Comparison of ENCODE assay signal across 8 cellular contexts in the genomic region with DNA sequence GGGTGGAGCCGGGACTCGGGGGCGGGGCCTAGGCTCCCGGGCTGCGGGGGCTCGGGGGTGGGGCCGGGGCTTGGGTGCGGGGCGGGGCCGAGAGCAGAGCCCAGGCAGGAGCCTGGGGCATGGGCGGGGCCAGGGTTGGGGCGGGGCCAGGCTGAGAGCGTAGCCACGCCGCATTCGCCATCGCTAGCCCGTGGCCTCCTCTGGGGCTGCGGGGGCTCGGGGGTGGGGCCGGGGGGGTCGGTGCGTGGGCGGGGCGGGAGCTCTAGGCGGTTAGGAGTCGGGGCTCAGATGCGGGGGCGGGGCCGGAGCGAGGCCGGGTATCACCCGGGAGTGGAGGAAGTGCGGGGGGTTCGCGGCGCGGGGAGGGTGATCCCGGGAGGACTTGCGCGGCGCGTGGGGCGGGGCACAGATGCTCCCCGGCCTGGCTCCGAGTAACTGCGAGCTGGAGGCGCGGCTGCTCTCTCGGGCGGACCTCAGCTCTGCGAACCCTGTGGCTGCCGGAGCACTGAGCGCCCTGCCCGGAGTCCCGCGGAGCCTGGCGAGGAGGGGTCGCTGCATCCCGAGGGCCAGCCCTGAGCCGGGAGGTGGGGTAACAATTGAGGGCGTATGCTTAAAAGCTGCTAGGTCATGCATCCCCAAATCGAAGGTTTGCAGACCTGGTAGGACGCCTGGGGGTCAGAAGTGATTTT. TPM values are rescaled to one million over a fixed set of nuclear protein-coding genes. Genes with fewer than 3 reads are reported as not detected.
A peak's percentile ranks its signal among the peaks of the same experiment; 100 is the strongest.
DNase-seq lines count a peak whose midpoint lies in the region; ATAC-seq and TF ChIP-seq lines count a peak whose summit lies in the region.

No MANE protein-coding gene starts in this region.

- WGBS in testis, 2 donors = 0% methylated on average over 6 to 50 of the region's 64 CpGs

- H3K27ac ChIP-seq in testis = peak overlapping the region; percentile 79 to 84

- no peaks in the 10 kb centered on the region for H3K27me3 ChIP-seq in testis

- H3K4me3 ChIP-seq in testis = peak overlapping the region; percentile 85 to 89

- DNase-seq in GM10248 (ENCODE audit: extremely low spot score) (peak; percentile 99), NCI-H1092 treated with DMSO at 0.1 percent for 48 hours (lab: John Stamatoyannopoulos, UW) (peak; percentile 61), SKM-1 treated with dmso at 0.1 percent for 144 hours (lab: John Stamatoyannopoulos, UW; ENCODE audit: unreplicated experiment) (peak; percentile 81), head of caudate nucleus (peak; percentile 94 to 100 (median 98)), osteocyte (ENCODE audit: extremely low spot score, unreplicated experiment) (peak; percentile 97), testis (peak; percentile 97)
- DNase-seq in activated naive CD8-positive, alpha-beta T cell treated with anti-CD3 and anti-CD28 coated beads for 36 hours = peak; percentile 89

- H3K9me3 ChIP-seq in testis = no peaks in the 10 kb centered on the region

- peak overlapping the region; percentile 47 for H3K27ac Mint-ChIP-seq in activated naive CD8-positive, alpha-beta T cell treated with anti-CD3 and anti-CD28 coated beads for 36 hours
- H3K27ac Mint-ChIP-seq in osteocyte (ENCODE audit: unreplicated experiment) = peak overlapping the region; percentile 83

- intact Hi-C loops in head of caudate nucleus (cut with DNase I) (loop anchor here (2.0 kb wide), 1 partner anchor 117 kb away; no protein-coding TSS in a partner anchor), testis (cut with DNase I; ENCODE audit: low total_unique reads) (no loop called here)

- peaks cover 10% of the 10 kb centered on the region for H3K9me3 Mint-ChIP-seq in activated naive CD8-positive, alpha-beta T cell treated with anti-CD3 and anti-CD28 coated beads for 36 hours
- no peaks in the 10 kb centered on the region for H3K9me3 Mint-ChIP-seq in osteocyte (ENCODE audit: unreplicated experiment)

- TF ChIP-seq CTCF in GM10248 (IDR thresholded peaks at IDR 0.05; ENCODE audit: control extremely low read depth, extremely low read depth, low read depth, missing control alignments) (no peak), osteocyte (IDR thresholded peaks at IDR 0.05) (no peak), testis (IDR thresholded peaks at IDR 0.05) (no peak)

- POLR2A ChIA-PET in GM10248 (lab: Yijun Ruan, JAX) = interaction anchor here (0.6 to 2.0 kb wide), 5 partner anchors 103 to 162 kb away, joined by 3 to 9 read pairs (median 4); a partner anchor contains a TSS

- TF ChIP-seq POLR2A in testis (IDR thresholded peaks at IDR 0.05) = no peak

- H3K4me3 Mint-ChIP-seq in activated naive CD8-positive, alpha-beta T cell treated with anti-CD3 and anti-CD28 coated beads for 36 hours = peak overlapping the region; percentile 71
- peak overlapping the region; percentile 76 for H3K4me3 Mint-ChIP-seq in osteocyte (ENCODE audit: unreplicated experiment)

- CTCF ChIA-PET in GM10248 (lab: Yijun Ruan, JAX) = interaction anchor here (1.2 to 2.7 kb wide), 4 partner anchors 20 to 1068 kb away, joined by 3 to 20 read pairs (median 4); a partner anchor contains a TSS

- no peaks in the 10 kb centered on the region for H3K36me3 ChIP-seq in testis (ENCODE audit: low read depth, missing control alignments)

- no peaks in the 10 kb centered on the region for H3K27me3 Mint-ChIP-seq in activated naive CD8-positive, alpha-beta T cell treated with anti-CD3 and anti-CD28 coated beads for 36 hours
- no peaks in the 10 kb centered on the region for H3K27me3 Mint-ChIP-seq in osteocyte (ENCODE audit: unreplicated experiment)

- H3K4me1 ChIP-seq in testis = peaks cover 12% of the 10 kb centered on the region

- H3K36me3 Mint-ChIP-seq in activated naive CD8-positive, alpha-beta T cell treated with anti-CD3 and anti-CD28 coated beads for 36 hours = peaks cover 23% of the 10 kb centered on the region
- H3K36me3 Mint-ChIP-seq in osteocyte (ENCODE audit: unreplicated experiment) = peaks cover 12% of the 10 kb centered on the region

- H3K4me1 Mint-ChIP-seq in activated naive CD8-positive, alpha-beta T cell treated with anti-CD3 and anti-CD28 coated beads for 36 hours = peaks cover 30% of the 10 kb centered on the region
- peaks cover 23% of the 10 kb centered on the region for H3K4me1 Mint-ChIP-seq in osteocyte (ENCODE audit: unreplicated experiment)

- ATAC-seq in HG02610 (IDR thresholded peaks at IDR 0.05; ENCODE audit: unreplicated experiment) = peak; percentile 71

RNA-seq across cellular contexts. Expression of a gene that starts 0.4 kb away (rescaled TPM):
- 10 to 100 TPM; 45.0 to 46.9 TPM for total RNA-seq in activated naive CD8-positive, alpha-beta T cell treated with anti-CD3 and anti-CD28 coated beads for 36 hours
- total RNA-seq in osteocyte (34.5 and 37.8 TPM in 2 replicates), testis (10 to 100 TPM; 52.3 to 53.3 TPM)
- polyA plus RNA-seq in testis (ENCODE audit: insufficient read depth, low read depth, low replicate concordance) = 57.2 TPM

RNA-seq across cellular contexts. Expression of a gene that starts 56.9 kb away (rescaled TPM):
- total RNA-seq in activated naive CD8-positive, alpha-beta T cell treated with anti-CD3 and anti-CD28 coated beads for 36 hours = not detected
- not detected in 2 replicates for total RNA-seq in osteocyte
- 10 to 100 TPM; 13.0 to 30.6 TPM for total RNA-seq in testis
- polyA plus RNA-seq in testis (ENCODE audit: insufficient read depth, low read depth, low replicate concordance) = 35.3 TPM

Comparison
In these comparisons a context has a peak if more than half of its experiments do, and no peak if none do; other contexts are left out.
1. Peak in every context shown above with its lines: DNase-seq, ATAC-seq, H3K4me3 ChIP-seq and H3K27ac ChIP-seq.
2. RNA of a gene that starts 56.9 kb away (total RNA-seq): 13.0 to 30.6 TPM in testis; not detected in activated naive CD8-positive, alpha-beta T cell treated with anti-CD3 and anti-CD28 coated beads for 36 hours and not detected in osteocyte; every median in the first group is over 10 times any median in the second.